31 cellular contexts compared by ENCODE assay signal in genomic region chr16:52852978-52853377, GRCh38.
"Had no signal": no experiment of that assay in that cellular context is flagged by ENCODE, and none has a peak within 500 bp of the region (broad histone marks: within the 10 kb centered on the region; RNA-seq: fewer than 3 reads in every experiment).

No MANE protein-coding gene starts in this region.

- H3K4me1 Mint-ChIP-seq: activated CD4-positive, alpha-beta memory T cell treated with anti-CD3 and anti-CD28 coated beads, Interleukin-2, amount 10 ng/mL, durations not matched to agents 7 days and 5 days; activated CD4-positive, alpha-beta T cell treated with anti-CD3 and anti-CD28 coated beads, Interleukin-2, amount 10 ng/mL, durations not matched to agents 7 days and 5 days; activated naive CD4-positive, alpha-beta T cell treated with anti-CD3 and anti-CD28 coated beads, Interleukin-2, amount 10 ng/mL, durations not matched to agents 7 days and 5 days; activated naive CD8-positive, alpha-beta T cell treated with anti-CD3 and anti-CD28 coated beads, Interleukin-2, amount 10 ng/mL, durations not matched to agents 7 days and 5 days; central memory CD8-positive, alpha-beta T cell; endodermal cell; T-helper 17 cell had no signal

- H3K27me3 Mint-ChIP-seq: activated CD4-positive, alpha-beta memory T cell treated with anti-CD3 and anti-CD28 coated beads, Interleukin-2, amount 10 ng/mL, durations not matched to agents 7 days and 5 days; activated CD4-positive, alpha-beta T cell treated with anti-CD3 and anti-CD28 coated beads, Interleukin-2, amount 10 ng/mL, durations not matched to agents 7 days and 5 days; activated naive CD4-positive, alpha-beta T cell treated with anti-CD3 and anti-CD28 coated beads, Interleukin-2, amount 10 ng/mL, durations not matched to agents 7 days and 5 days; activated T-cell treated with anti-CD3 and anti-CD28 coated beads, Interleukin-2, amount 50 U/mL, for 24 hours; brain; dendritic cell treated with granulocyte-macrophage colony-stimulating factor and Interleukin-4, amounts not matched to agents 40 ng/mL and 50 ng/mL, for 4 days; T-helper 17 cell had no signal

- H3K4me1 ChIP-seq: ascending aorta, breast epithelium had no signal

- DNase-seq: activated CD4-positive, alpha-beta memory T cell treated with anti-CD3 and anti-CD28 coated beads, Interleukin-2, amount 10 ng/mL, durations not matched to agents 7 days and 5 days; activated CD4-positive, alpha-beta T cell treated with anti-CD3 and anti-CD28 coated beads for 1 hour; activated CD4-positive, alpha-beta T cell treated with anti-CD3 and anti-CD28 coated beads for 4 hours; activated CD4-positive, alpha-beta T cell treated with anti-CD3 and anti-CD28 coated beads, Interleukin-2, amount 10 ng/mL, durations not matched to agents 7 days and 5 days; activated CD4-positive, alpha-beta T cell treated with anti-CD3 and anti-CD28 coated beads, Interleukin-2, amount 50 U/mL, for 4 hours; activated CD8-positive, alpha-beta memory T cell treated with anti-CD3 and anti-CD28 coated beads, Interleukin-2, amount 50 U/mL, for 48 hours; activated gamma-delta T cell; activated naive CD4-positive, alpha-beta T cell; activated naive CD4-positive, alpha-beta T cell treated with anti-CD3 and anti-CD28 coated beads, Interleukin-2, amount 10 ng/mL, durations not matched to agents 7 days and 5 days; activated naive CD8-positive, alpha-beta T cell treated with anti-CD3 and anti-CD28 coated beads, Interleukin-2, amount 10 ng/mL, durations not matched to agents 7 days and 5 days; activated T-cell treated with anti-CD3 and anti-CD28 coated beads for 4 hours; activated T-cell treated with anti-CD3 and anti-CD28 coated beads, Interleukin-2, amount 50 U/mL, for 24 hours; activated T-cell treated with anti-CD3 and anti-CD28 coated beads, Interleukin-2, amount 50 U/mL, for 72 hours; dorsolateral prefrontal cortex; effector memory CD4-positive, alpha-beta T cell; endodermal cell; foreskin fibroblast; head of caudate nucleus; T-helper 1 cell; T-helper 17 cell; T1000 had no signal

- H3K27ac Mint-ChIP-seq: activated CD4-positive, alpha-beta memory T cell treated with anti-CD3 and anti-CD28 coated beads, Interleukin-2, amount 10 ng/mL, durations not matched to agents 7 days and 5 days; activated CD4-positive, alpha-beta T cell treated with anti-CD3 and anti-CD28 coated beads, Interleukin-2, amount 10 ng/mL, durations not matched to agents 7 days and 5 days; activated naive CD4-positive, alpha-beta T cell treated with anti-CD3 and anti-CD28 coated beads, Interleukin-2, amount 10 ng/mL, durations not matched to agents 7 days and 5 days; activated naive CD4-positive, alpha-beta T cell treated with anti-CD3 and anti-CD28 coated beads, Interleukin-2, amount 50 U/mL, for 72 hours; activated naive CD8-positive, alpha-beta T cell treated with anti-CD3 and anti-CD28 coated beads, Interleukin-2, amount 10 ng/mL, durations not matched to agents 7 days and 5 days; activated T-cell treated with anti-CD3 and anti-CD28 coated beads, Interleukin-2, amount 50 U/mL, for 24 hours; activated T-cell treated with anti-CD3 and anti-CD28 coated beads, Interleukin-2, amount 50 U/mL, for 72 hours; brain; dendritic cell treated with granulocyte-macrophage colony-stimulating factor and Interleukin-4, amounts not matched to agents 40 ng/mL and 50 ng/mL, for 4 days; endodermal cell; T-helper 17 cell; T-helper 2 cell treated with Interferon-gamma antibody and Interleukin-4, amounts not matched to agents 5 μg/mL and 100 μg/mL, for 36 hours had no signal

- H3K36me3 Mint-ChIP-seq: activated naive CD4-positive, alpha-beta T cell treated with anti-CD3 and anti-CD28 coated beads, Interleukin-2, amount 10 ng/mL, durations not matched to agents 7 days and 5 days; activated naive CD8-positive, alpha-beta T cell treated with anti-CD3 and anti-CD28 coated beads, Interleukin-2, amount 10 ng/mL, durations not matched to agents 7 days and 5 days had no signal

- H3K36me3 ChIP-seq: ascending aorta, breast epithelium, cardiac muscle cell had no signal

- H3K4me3 Mint-ChIP-seq: activated CD4-positive, alpha-beta memory T cell treated with anti-CD3 and anti-CD28 coated beads, Interleukin-2, amount 10 ng/mL, durations not matched to agents 7 days and 5 days; activated CD4-positive, alpha-beta T cell treated with anti-CD3 and anti-CD28 coated beads, Interleukin-2, amount 10 ng/mL, durations not matched to agents 7 days and 5 days; activated naive CD4-positive, alpha-beta T cell treated with anti-CD3 and anti-CD28 coated beads, Interleukin-2, amount 10 ng/mL, durations not matched to agents 7 days and 5 days; activated naive CD8-positive, alpha-beta T cell treated with anti-CD3 and anti-CD28 coated beads, Interleukin-2, amount 10 ng/mL, durations not matched to agents 7 days and 5 days; activated T-cell treated with anti-CD3 and anti-CD28 coated beads, Interleukin-2, amount 50 U/mL, for 24 hours; activated T-cell treated with anti-CD3 and anti-CD28 coated beads, Interleukin-2, amount 50 U/mL, for 72 hours; brain; central memory CD8-positive, alpha-beta T cell; dendritic cell treated with granulocyte-macrophage colony-stimulating factor and Interleukin-4, amounts not matched to agents 40 ng/mL and 50 ng/mL, for 4 days; endodermal cell; T-helper 17 cell; T-helper 2 cell treated with Interferon-gamma antibody and Interleukin-4, amounts not matched to agents 5 μg/mL and 100 μg/mL, for 36 hours had no signal

- FAIRE-seq: frontal cortex had no signal

- H3K27ac ChIP-seq: ascending aorta, breast epithelium, cardiac muscle cell, coronary artery, dorsolateral prefrontal cortex had no signal

- H3K4me3 ChIP-seq: ascending aorta, breast epithelium, cardiac muscle cell, coronary artery, dorsolateral prefrontal cortex had no signal

- H3K27me3 ChIP-seq: ascending aorta, breast epithelium had no signal
